In the genomic region with DNA sequence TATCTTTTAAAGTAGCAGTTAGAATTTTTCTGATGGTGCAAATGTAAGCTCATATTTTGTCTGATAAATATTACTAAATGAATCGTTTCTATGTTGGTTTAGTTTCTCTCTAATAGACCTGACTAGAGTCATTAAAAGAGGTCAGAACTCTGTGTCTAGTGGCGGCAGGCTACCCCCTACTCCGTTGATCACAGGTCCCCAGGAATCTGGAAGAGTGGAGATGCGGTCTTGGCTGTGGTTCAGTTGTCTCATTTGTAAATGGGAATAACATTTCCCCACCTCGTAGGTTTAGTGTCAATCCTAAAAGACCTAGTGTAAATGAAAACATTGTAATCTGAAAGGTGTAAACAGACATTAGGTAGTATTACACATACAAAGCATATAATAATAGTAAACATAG, we compare ENCODE assay signal across 1 cellular context.
TF ChIP-seq lines count a peak whose summit lies in the region.

No MANE protein-coding gene starts in this region.

TF ChIP-seq in K562, 482 proteins besides CTCF, POLR2A, EP300 and RAD21:
- TF ChIP-seq IFI16 (CRISPR knock-in tag; IDR thresholded peaks at IDR 0.05) (no peak), PRPF4 (IDR thresholded peaks at IDR 0.05; ENCODE audit: insufficient read depth, low read depth, low read length, poor library complexity, severe bottlenecking) (no peak), SOX6 (IDR thresholded peaks at IDR 0.05) (no peak), RB1 (IDR thresholded peaks at IDR 0.05; ENCODE audit: low read depth) (no peak), RBM25 (IDR thresholded peaks at IDR 0.05; ENCODE audit: low read depth, low read length, severe bottlenecking) (no peak), MIER1 (IDR thresholded peaks at IDR 0.05; ENCODE audit: low read depth) (no peak), EZH2 (IDR thresholded peaks at IDR 0.05; ENCODE audit: borderline replicate concordance, low read depth, low read length) (no peak), HIVEP1 (CRISPR knock-in tag; IDR thresholded peaks at IDR 0.05) (no peak), SMAD4 (CRISPR knock-in tag; conservative IDR thresholded peaks at IDR 0.05) (no peak), MAX (CRISPR knock-in tag; IDR thresholded peaks at IDR 0.05) (no peak), ZNF740 (CRISPR knock-in tag; IDR thresholded peaks at IDR 0.05) (no peak), ZNF740 (tag; IDR thresholded peaks at IDR 0.05) (no peak), SAP30 (IDR thresholded peaks at IDR 0.05; ENCODE audit: borderline replicate concordance, insufficient read depth, low read depth, low read length, poor library complexity, severe bottlenecking) (no peak), SMARCC2 (IDR thresholded peaks at IDR 0.05; ENCODE audit: low read depth) (no peak), ARHGAP35 (IDR thresholded peaks at IDR 0.05; ENCODE audit: partially characterized antibody) (no peak), NFXL1 (CRISPR knock-in tag; IDR thresholded peaks at IDR 0.05) (no peak), POLR2AphosphoS2 (IDR thresholded peaks at IDR 0.05; ENCODE audit: low read length) (no peak)
- TF ChIP-seq, protein P1, sequence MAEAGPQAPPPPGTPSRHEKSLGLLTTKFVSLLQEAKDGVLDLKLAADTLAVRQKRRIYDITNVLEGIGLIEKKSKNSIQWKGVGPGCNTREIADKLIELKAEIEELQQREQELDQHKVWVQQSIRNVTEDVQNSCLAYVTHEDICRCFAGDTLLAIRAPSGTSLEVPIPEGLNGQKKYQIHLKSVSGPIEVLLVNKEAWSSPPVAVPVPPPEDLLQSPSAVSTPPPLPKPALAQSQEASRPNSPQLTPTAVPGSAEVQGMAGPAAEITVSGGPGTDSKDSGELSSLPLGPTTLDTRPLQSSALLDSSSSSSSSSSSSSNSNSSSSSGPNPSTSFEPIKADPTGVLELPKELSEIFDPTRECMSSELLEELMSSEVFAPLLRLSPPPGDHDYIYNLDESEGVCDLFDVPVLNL (CRISPR knock-in tag; IDR thresholded peaks at IDR 0.05; ENCODE audit: low read depth) = no peak
TF ChIP-seq in K562: peak in this region for 0.
